In genomic region chr11:119067371-119068222, GRCh38 we compare ENCODE assay signal across 8 cellular contexts. TPM values are rescaled to one million over a fixed set of nuclear protein-coding genes. Genes with fewer than 3 reads are reported as not detected.
DNase-seq lines count a peak whose midpoint lies in the region; ATAC-seq and TF ChIP-seq lines count a peak whose summit lies in the region.

Gene VPS11 (plus strand): TSS chr11:119067818. CDS start chr11:119067824, 6 bp downstream.

- peak in 1 of 2 donors; percentile 40 for TF ChIP-seq RAD21 in liver (IDR thresholded peaks at IDR 0.05)

- under 1% methylated on average over 49 of the region's 49 CpGs for WGBS in liver

- peak; percentile 92 for ATAC-seq in GM19372 (IDR thresholded peaks at IDR 0.05; ENCODE audit: low read depth, unreplicated experiment)
- peak; percentile 68 for ATAC-seq in HG03558 (IDR thresholded peaks at IDR 0.05; ENCODE audit: extremely low read depth, unreplicated experiment)

- peak within 1 kb of the TSS; percentile 83 for H3K27ac ChIP-seq in C4-2B
- peak within 1 kb of the TSS; percentile 65 to 87 for H3K27ac ChIP-seq in liver (ENCODE audit: low read depth in 1 of 2, low read length in 2 of 2)

- H3K9ac ChIP-seq in liver (ENCODE audit: low read depth in 1 of 2, low read length in 2 of 2), result peak within 1 kb of the TSS; percentile 73 to 76

- peaks cover 2 to 27% (median 20%) of the 10 kb centered on the region in 4 donors for H3K4me1 ChIP-seq in liver (ENCODE audit: control insufficient read depth in 4 of 4, insufficient read depth in 4 of 4, low read length in 3 of 4)

- H3K4me3 ChIP-seq in liver (ENCODE audit: low read depth in 1 of 3, low read length in 3 of 3), result peak within 1 kb of the TSS; percentile 45 to 97 (median 67)

- TF ChIP-seq CTCF in C4-2B (conservative IDR thresholded peaks at IDR 0.05) (no peak), liver (IDR thresholded peaks at IDR 0.05; ENCODE audit: low read depth, low read length, missing input control) (no peak)

- H3K9me3 ChIP-seq in liver (ENCODE audit: control insufficient read depth in 4 of 4, low read length in 3 of 4), result no peaks in the 10 kb centered on the region

- DNase-seq in NCI-H82 (lab: John Stamatoyannopoulos, UW) (peak; percentile 95), dermis microvascular lymphatic vessel endothelial cell (ENCODE audit: low read depth in 2 of 2) (peak; percentile 86 to 96)
- peak; percentile 98 for DNase-seq in activated CD4-positive, alpha-beta T cell treated with anti-CD3 and anti-CD28 coated beads, Interleukin-2, amount 50 U/mL, for 48 hours
- DNase-seq in stimulated activated CD4-positive, alpha-beta T cell treated with anti-CD3 and anti-CD28 coated beads, Interleukin-4, amount 100 ng/mL, for 24 hours, result peak; percentile 99

- H3K27me3 ChIP-seq in liver (ENCODE audit: control insufficient read depth in 4 of 4, insufficient read depth in 4 of 4, low read length in 3 of 4), result no peaks in the 10 kb centered on the region

- H3K36me3 ChIP-seq in liver (ENCODE audit: control insufficient read depth in 4 of 4, insufficient read depth in 3 of 4, low read depth in 1 of 4, low read length in 3 of 4), result peaks cover 7 to 22% (median 16%) of the 10 kb centered on the region in 4 donors

TF ChIP-seq in liver, 16 proteins besides CTCF, POLR2A, EP300 and RAD21:
- TF ChIP-seq YY1 (IDR thresholded peaks at IDR 0.05), result peak; percentile 99
- TF ChIP-seq MAX (IDR thresholded peaks at IDR 0.05), result peak; percentile 88
- TF ChIP-seq JUND (IDR thresholded peaks at IDR 0.05), result peak in 1 of 2 donors; percentile 41
- TF ChIP-seq ZBTB33 (IDR thresholded peaks at IDR 0.05), result peak; percentile 79
- no peak for TF ChIP-seq EGR1 (IDR thresholded peaks at IDR 0.05; ENCODE audit: low read depth in 2 of 2)
- peak; percentile 58 for TF ChIP-seq TAF1 (conservative IDR thresholded peaks at IDR 0.05)
- peak; percentile 47 to 93 for TF ChIP-seq GABPA (IDR thresholded peaks at IDR 0.05 in 1 of 2, conservative IDR thresholded peaks at IDR 0.05 in 1 of 2)
- TF ChIP-seq FOXA2 (IDR thresholded peaks at IDR 0.05), result no peak
- peak; percentile 31 to 59 for TF ChIP-seq RXRA (IDR thresholded peaks at IDR 0.05)
- TF ChIP-seq HNF4A (conservative IDR thresholded peaks at IDR 0.05), result peak; percentile 17 to 25
- TF ChIP-seq HNF4G (IDR thresholded peaks at IDR 0.05), result no peak
- peak; percentile 19 for TF ChIP-seq FOXA1 (IDR thresholded peaks at IDR 0.05)
- peak; percentile 42 for TF ChIP-seq NR2F2 (IDR thresholded peaks at IDR 0.05)
- TF ChIP-seq ATF3 (IDR thresholded peaks at IDR 0.05), result peak; percentile 37
- TF ChIP-seq SP1 (IDR thresholded peaks at IDR 0.05), result peak; percentile 61
- no peak for TF ChIP-seq REST (IDR thresholded peaks at IDR 0.05)
TF ChIP-seq in liver: peak in this region for 12.

RNA-seq across cellular contexts. Expression of gene VPS11, which starts in this region (rescaled TPM):
- total RNA-seq in dermis microvascular lymphatic vessel endothelial cell (20.0 and 34.8 TPM in 2 replicates), liver (10 to 100 TPM; 12.9 to 17.4 TPM)
- polyA plus RNA-seq in liver, result 10 to 100 TPM in 1 of 2 donors, 1 to 10 TPM in 1; 7.2 to 11.5 TPM

Comparison
In these comparisons a context has a peak if more than half of its experiments do, and no peak if none do; other contexts are left out.
1. Peak in every context shown above with its lines: DNase-seq, ATAC-seq, H3K4me3 ChIP-seq and H3K27ac ChIP-seq.